1 cellular context compared by ENCODE assay signal in genomic region chr19:47258434-47258833, GRCh38.
TF ChIP-seq lines count a peak whose summit lies in the region.

No MANE protein-coding gene starts in this region.

TF ChIP-seq in K562, 482 proteins besides CTCF, POLR2A, EP300 and RAD21:
- no peak for TF ChIP-seq ZNF324 (CRISPR knock-in tag; IDR thresholded peaks at IDR 0.05)
- no peak for TF ChIP-seq ZFP30 (CRISPR knock-in tag; IDR thresholded peaks at IDR 0.05; ENCODE audit: borderline replicate concordance)
- no peak for TF ChIP-seq ZNF175 (CRISPR knock-in tag; IDR thresholded peaks at IDR 0.05; ENCODE audit: low read depth)
- TF ChIP-seq POLR2AphosphoS5 (IDR thresholded peaks at IDR 0.05; ENCODE audit: control insufficient read depth, insufficient read depth, low read depth, low read length), result no peak
- no peak for TF ChIP-seq SMARCC2 (IDR thresholded peaks at IDR 0.05; ENCODE audit: low read depth)
- TF ChIP-seq NFE2L1 (tag; IDR thresholded peaks at IDR 0.05; ENCODE audit: borderline replicate concordance, low read depth), result no peak
- no peak for TF ChIP-seq ARID2 (IDR thresholded peaks at IDR 0.05)
- no peak for TF ChIP-seq NCOA2 (IDR thresholded peaks at IDR 0.05; ENCODE audit: partially characterized antibody in 2 of 2)
- TF ChIP-seq HMGXB4 (CRISPR knock-in tag; IDR thresholded peaks at IDR 0.05), result no peak
- no peak for TF ChIP-seq MEF2D (tag; conservative IDR thresholded peaks at IDR 0.05; ENCODE audit: low read depth)
- no peak for TF ChIP-seq CSDE1 (IDR thresholded peaks at IDR 0.05)
- no peak for TF ChIP-seq ARID1B (IDR thresholded peaks at IDR 0.05)
- no peak for TF ChIP-seq E2F1 (CRISPR knock-in tag; IDR thresholded peaks at IDR 0.05)
- TF ChIP-seq ZNF655 (CRISPR knock-in tag; IDR thresholded peaks at IDR 0.05), result no peak
- TF ChIP-seq DEAF1 (CRISPR knock-in tag; IDR thresholded peaks at IDR 0.05), result no peak
